Comparison of ENCODE assay signal across 27 cellular contexts in the genomic region with DNA sequence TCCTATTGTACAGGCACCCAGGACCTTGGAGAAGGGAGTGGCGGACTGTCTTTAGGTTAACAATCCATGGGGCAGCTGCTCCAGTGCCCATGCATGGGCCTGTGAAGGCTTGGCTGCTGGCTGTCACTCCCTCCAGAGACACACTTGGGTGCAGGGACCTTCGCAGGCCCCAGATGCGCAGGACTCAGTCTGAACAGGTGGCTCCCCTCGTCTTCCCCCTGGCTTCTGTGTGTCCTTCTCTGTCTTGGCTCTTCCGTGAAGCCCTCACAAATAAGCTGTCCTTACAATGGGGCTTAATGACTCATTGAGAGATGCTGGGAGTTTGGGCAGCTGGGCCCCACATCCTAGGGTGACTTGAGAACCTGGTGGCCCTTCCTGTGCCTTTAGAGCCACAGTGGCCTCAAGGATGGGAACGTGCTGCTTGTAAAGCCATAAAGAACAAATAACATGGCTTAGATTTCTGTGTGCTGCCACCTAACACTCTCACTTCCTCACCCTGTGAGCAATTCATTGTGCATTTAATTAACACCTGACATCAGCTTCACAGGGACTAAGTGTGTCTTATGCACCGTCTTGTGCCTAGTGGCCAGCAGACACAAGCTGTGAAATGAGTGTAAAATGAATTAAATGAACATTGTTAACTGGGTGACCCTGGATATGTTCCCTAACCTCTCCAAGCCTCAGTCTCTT.
DNase-seq lines count a peak whose midpoint lies in the region; ATAC-seq and TF ChIP-seq lines count a peak whose summit lies in the region.
"Had no signal": no experiment of that assay in that cellular context is flagged by ENCODE, and none has a peak within 500 bp of the region (broad histone marks: within the 10 kb centered on the region; RNA-seq: fewer than 3 reads in every experiment).

No MANE protein-coding gene starts in this region.

- H3K36me3 ChIP-seq in SU-DHL-6 (ENCODE audit: low read length): no peaks in the 10 kb centered on the region
- H3K36me3 ChIP-seq: ovary, suprapubic skin, upper lobe of right lung had no signal

- H3K27me3 Mint-ChIP-seq in stimulated activated naive CD8-positive, alpha-beta T cell treated with anti-CD3 and anti-CD28 coated beads, Interleukin-15, Interleukin-2, amounts not matched to agents 100 ng/mL and 50 ng/mL, for 24 hours: no peaks in the 10 kb centered on the region
- no peaks in the 10 kb centered on the region for H3K27me3 Mint-ChIP-seq in stimulated activated naive CD8-positive, alpha-beta T cell treated with anti-CD3 and anti-CD28 coated beads, Interleukin-15, amount 100 ng/mL, for 72 hours
- H3K27me3 Mint-ChIP-seq: activated T-cell treated with anti-CD3 and anti-CD28 coated beads, Interleukin-2, amount 50 U/mL, for 24 hours had no signal

- no peak overlapping the region for H3K4me3 ChIP-seq in SU-DHL-6 (ENCODE audit: insufficient read depth, low read length, poor library complexity, severe bottlenecking)
- H3K4me3 ChIP-seq: body of pancreas, ovary, suprapubic skin, upper lobe of right lung had no signal

- no peaks in the 10 kb centered on the region for H3K9me3 Mint-ChIP-seq in stimulated activated naive CD8-positive, alpha-beta T cell treated with anti-CD3 and anti-CD28 coated beads, Interleukin-15, Interleukin-2, amounts not matched to agents 100 ng/mL and 50 ng/mL, for 24 hours
- H3K9me3 Mint-ChIP-seq in stimulated activated naive CD8-positive, alpha-beta T cell treated with anti-CD3 and anti-CD28 coated beads, Interleukin-15, amount 100 ng/mL, for 72 hours: peaks cover 8 to 14% of the 10 kb centered on the region in 2 donors
- H3K9me3 Mint-ChIP-seq: activated T-cell treated with anti-CD3 and anti-CD28 coated beads, Interleukin-2, amount 50 U/mL, for 24 hours; HFFc6; nephron had no signal

- peaks cover 27% of the 10 kb centered on the region for H3K4me1 Mint-ChIP-seq in stimulated activated naive CD8-positive, alpha-beta T cell treated with anti-CD3 and anti-CD28 coated beads, Interleukin-15, Interleukin-2, amounts not matched to agents 100 ng/mL and 50 ng/mL, for 24 hours (ENCODE audit: low read depth)
- H3K4me1 Mint-ChIP-seq in stimulated activated naive CD8-positive, alpha-beta T cell treated with anti-CD3 and anti-CD28 coated beads, Interleukin-15, amount 100 ng/mL, for 72 hours: peaks cover 27% of the 10 kb centered on the region

- TF ChIP-seq CTCF in SU-DHL-6 (IDR thresholded peaks at IDR 0.05; ENCODE audit: insufficient read depth, low read length, poor library complexity, severe bottlenecking): no peak

- no peaks in the 10 kb centered on the region for H4K20me1 ChIP-seq in SU-DHL-6 (ENCODE audit: low read depth, low read length)

- no peaks in the 10 kb centered on the region for H3K79me2 ChIP-seq in SU-DHL-6 (ENCODE audit: insufficient read depth, low read length)

- H3F3A ChIP-seq in SU-DHL-6 (ENCODE audit: insufficient read depth): peaks cover 9% of the 10 kb centered on the region; the same call in 1 of the 2 replicates

- no peak overlapping the region for H3K4me3 Mint-ChIP-seq in stimulated activated naive CD8-positive, alpha-beta T cell treated with anti-CD3 and anti-CD28 coated beads, Interleukin-15, Interleukin-2, amounts not matched to agents 100 ng/mL and 50 ng/mL, for 24 hours
- H3K4me3 Mint-ChIP-seq in stimulated activated naive CD8-positive, alpha-beta T cell treated with anti-CD3 and anti-CD28 coated beads, Interleukin-15, amount 100 ng/mL, for 72 hours: no peak overlapping the region
- H3K4me3 Mint-ChIP-seq: activated T-cell treated with anti-CD3 and anti-CD28 coated beads, Interleukin-2, amount 50 U/mL, for 24 hours; HFFc6; nephron; T-helper 2 cell treated with Interferon-gamma antibody and Interleukin-4, amounts not matched to agents 5 μg/mL and 100 μg/mL, for 36 hours had no signal

- H3K4me2 ChIP-seq in SU-DHL-6 (ENCODE audit: low read depth, low read length, poor library complexity, severe bottlenecking): peak overlapping the region; percentile 15

- peak overlapping the region; percentile 5; the same call in 1 of the 2 replicates for H3K9ac ChIP-seq in SU-DHL-6 (ENCODE audit: low read length)

- DNase-seq in stimulated activated naive CD8-positive, alpha-beta T cell treated with anti-CD3 and anti-CD28 coated beads, Interleukin-15, amount 100 ng/mL, for 72 hours: no peak
- DNase-seq in left kidney (ENCODE audit: low read depth, low spot score): peak; percentile 55
- no peak for DNase-seq in 8988T
- no peak for DNase-seq in NCI-H748 treated with DMSO at 0.1 percent for 48 hours (lab: John Stamatoyannopoulos, UW)
- DNase-seq in mesenteric fat pad (ENCODE audit: low spot score): no peak
- DNase-seq: activated CD4-positive, alpha-beta T cell treated with anti-CD3 and anti-CD28 coated beads for 4 hours; activated T-cell treated with anti-CD3 and anti-CD28 coated beads, Interleukin-2, amount 50 U/mL, for 24 hours; body of pancreas; HFFc6; KG1; MM.1S; NCI-H1417 treated with DMSO at 0.1 percent for 48 hours; NCI-H2107; NCI-H510A treated with DMSO at 0.1 percent for 48 hours; ovary; PC-3; right cardiac atrium; stimulated activated CD4-positive, alpha-beta T cell treated with anti-CD3 and anti-CD28 coated beads, Interleukin-2, amount 100 ng/mL, for 48 hours; upper lobe of right lung had no signal

- H3K27ac ChIP-seq in SU-DHL-6 (ENCODE audit: low read depth, low read length): peak overlapping the region; percentile 80
- H3K27ac ChIP-seq: body of pancreas, ovary, suprapubic skin, upper lobe of right lung had no signal

- ATAC-seq in stimulated activated naive CD8-positive, alpha-beta T cell treated with anti-CD3 and anti-CD28 coated beads, Interleukin-15, amount 100 ng/mL, for 72 hours: no peak
- no peak for ATAC-seq in GM19395 (IDR thresholded peaks at IDR 0.05; ENCODE audit: unreplicated experiment)
- ATAC-seq: body of pancreas, PC-3, right cardiac atrium, Right ventricle myocardium inferior, SK-N-SH treated with all-trans-retinoic acid at 6 μM for 48 hours, upper lobe of right lung had no signal

- no peaks in the 10 kb centered on the region for H3K9me3 ChIP-seq in SU-DHL-6 (ENCODE audit: insufficient read depth, low read length)
- H3K9me3 ChIP-seq: body of pancreas, ovary, suprapubic skin, upper lobe of right lung had no signal

- no peaks in the 10 kb centered on the region for H3K9me2 ChIP-seq in SU-DHL-6 (replicated peaks; ENCODE audit: insufficient read depth, low read length)

- H2AFZ ChIP-seq in SU-DHL-6 (ENCODE audit: low read depth, low read length, severe bottlenecking): no peak overlapping the region

- peaks cover 5% of the 10 kb centered on the region for H3K36me3 Mint-ChIP-seq in stimulated activated naive CD8-positive, alpha-beta T cell treated with anti-CD3 and anti-CD28 coated beads, Interleukin-15, Interleukin-2, amounts not matched to agents 100 ng/mL and 50 ng/mL, for 24 hours (ENCODE audit: low read depth)

- H3K27ac Mint-ChIP-seq in stimulated activated naive CD8-positive, alpha-beta T cell treated with anti-CD3 and anti-CD28 coated beads, Interleukin-15, Interleukin-2, amounts not matched to agents 100 ng/mL and 50 ng/mL, for 24 hours: peak overlapping the region; percentile 62
- H3K27ac Mint-ChIP-seq in stimulated activated naive CD8-positive, alpha-beta T cell treated with anti-CD3 and anti-CD28 coated beads, Interleukin-15, amount 100 ng/mL, for 72 hours: peak overlapping the region in 1 of 2 donors; percentile 71
- H3K27ac Mint-ChIP-seq: activated T-cell treated with anti-CD3 and anti-CD28 coated beads, Interleukin-2, amount 50 U/mL, for 24 hours; HFFc6; T-helper 2 cell treated with Interferon-gamma antibody and Interleukin-4, amounts not matched to agents 5 μg/mL and 100 μg/mL, for 36 hours had no signal

- H3K27me3 ChIP-seq in SU-DHL-6 (ENCODE audit: low read length): no peaks in the 10 kb centered on the region
- H3K27me3 ChIP-seq: body of pancreas, ovary, suprapubic skin, upper lobe of right lung had no signal
